16 cellular contexts compared by ENCODE assay signal in the genomic region with DNA sequence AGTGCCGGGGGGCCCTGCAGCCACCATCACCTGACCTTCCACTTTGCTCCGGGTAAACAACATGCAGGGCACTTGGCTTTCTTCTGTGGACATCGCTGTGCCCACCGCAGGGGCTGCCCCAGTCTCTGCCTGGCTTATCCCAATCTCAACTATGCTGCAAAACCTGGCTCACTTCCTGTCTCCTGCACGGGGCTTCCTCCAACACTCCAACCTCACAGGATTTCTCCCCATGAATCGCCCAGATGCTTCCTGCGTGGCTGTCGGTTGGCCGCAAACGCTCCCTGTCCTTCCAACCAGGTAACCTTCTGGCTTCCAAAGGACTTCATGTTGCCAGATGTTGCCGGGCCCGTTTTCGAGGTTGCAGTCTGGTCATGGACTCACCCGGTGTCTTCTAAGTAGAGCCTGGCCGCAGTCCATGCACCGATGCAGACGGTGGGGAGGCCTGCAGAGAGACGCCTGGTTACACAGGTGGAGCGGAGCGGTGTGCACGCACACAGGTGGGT.
A peak's percentile ranks its signal among the peaks of the same experiment; 100 is the strongest.
DNase-seq lines count a peak whose midpoint lies in the region; ATAC-seq and TF ChIP-seq lines count a peak whose summit lies in the region.
"Had no signal": no experiment of that assay in that cellular context is flagged by ENCODE, and none has a peak within 500 bp of the region (broad histone marks: within the 10 kb centered on the region; RNA-seq: fewer than 3 reads in every experiment).

No MANE protein-coding gene starts in this region.

- H3K4me3 ChIP-seq in BLaER1: no peak overlapping the region
- H3K4me3 ChIP-seq in DND-41 (ENCODE audit: low read depth in 1 of 2, low read length in 2 of 2): no peak overlapping the region
- H3K4me3 ChIP-seq: PC-9, SJCRH30 had no signal

- H2AFZ ChIP-seq in DND-41 (ENCODE audit: low read depth, low read length): no peak overlapping the region
- H2AFZ ChIP-seq: PC-9 had no signal

- H3K36me3 ChIP-seq in BLaER1 (no peaks in the 10 kb centered on the region), DND-41 (ENCODE audit: insufficient read depth, low read length) (peaks cover 90% of the 10 kb centered on the region)

- H3K4me2 ChIP-seq in BLaER1 (peak overlapping the region; percentile 62), DND-41 (ENCODE audit: insufficient read depth, low read length) (no peak overlapping the region)
- H3K4me2 ChIP-seq: PC-9 had no signal

- H3K9ac ChIP-seq in BLaER1: no peak overlapping the region
- no peak overlapping the region for H3K9ac ChIP-seq in DND-41 (ENCODE audit: low read depth, low read length)

- H3K79me2 ChIP-seq in DND-41 (ENCODE audit: insufficient read depth, low read length): no peaks in the 10 kb centered on the region

- H3K9me3 ChIP-seq in BLaER1: no peaks in the 10 kb centered on the region
- H3K9me3 ChIP-seq in DND-41 (ENCODE audit: insufficient read depth, low read length, severe bottlenecking): no peaks in the 10 kb centered on the region
- H3K9me3 ChIP-seq: SJCRH30 had no signal

- H4K20me1 ChIP-seq in BLaER1 (no peaks in the 10 kb centered on the region), DND-41 (ENCODE audit: insufficient read depth, low read length) (no peaks in the 10 kb centered on the region)

- TF ChIP-seq CTCF in DND-41 (IDR thresholded peaks at IDR 0.05; ENCODE audit: borderline replicate concordance, extremely low read depth, low read length, poor library complexity, severe bottlenecking): no peak

- H3K27ac ChIP-seq in BLaER1: no peak overlapping the region
- H3K27ac ChIP-seq in DND-41 (ENCODE audit: low read length): peak overlapping the region; percentile 55; the same call in 1 of the 2 replicates
- H3K27ac ChIP-seq: C4-2B, PC-9, SJCRH30 had no signal

- ATAC-seq in DND-41 (ENCODE audit: insufficient read depth, low read depth): no peak
- ATAC-seq in left lobe of liver: no peak
- no peak for ATAC-seq in HG03378 (IDR thresholded peaks at IDR 0.05; ENCODE audit: unreplicated experiment)

- DNase-seq in DND-41: no peak
- DNase-seq in left lobe of liver (ENCODE audit: low spot score): peak; percentile 41
- DNase-seq in stimulated activated CD8-positive, alpha-beta memory T cell treated with anti-CD3 and anti-CD28 coated beads, Interleukin-4, amount 100 ng/mL, for 48 hours: peak; percentile 21
- DNase-seq in NCI-H526 (lab: John Stamatoyannopoulos, UW): no peak
- no peak for DNase-seq in NCI-H146 (lab: John Stamatoyannopoulos, UW)
- DNase-seq: HCEC 1CT, Karpas-422, NCI-H1417 treated with DMSO at 0.1 percent for 48 hours, NCI-H1930, NCI-H226, NCI-H524, PC-9, SJCRH30 had no signal

- H3K27me3 ChIP-seq in BLaER1: peaks cover 19% of the 10 kb centered on the region
- H3K27me3 ChIP-seq in DND-41 (ENCODE audit: insufficient read depth, low read length, poor library complexity): no peaks in the 10 kb centered on the region
- H3K27me3 ChIP-seq: SJCRH30 had no signal

- H3K4me1 ChIP-seq in BLaER1 (peaks cover 87% of the 10 kb centered on the region), DND-41 (ENCODE audit: insufficient read depth, low read length) (peaks cover 6% of the 10 kb centered on the region)
- H3K4me1 ChIP-seq: SJCRH30 had no signal

Comparison
In these comparisons a context has a peak if more than half of its experiments do, and no peak if none do; other contexts are left out.
1. DNase-seq: peak in left lobe of liver (single experiment) and stimulated activated CD8-positive, alpha-beta memory T cell treated with anti-CD3 and anti-CD28 coated beads, Interleukin-4, amount 100 ng/mL, for 48 hours (single experiment); none in DND-41 (single experiment), NCI-H526 (0 of 2) and NCI-H146 (single experiment).